8 cellular contexts compared by ENCODE assay signal in the genomic region with DNA sequence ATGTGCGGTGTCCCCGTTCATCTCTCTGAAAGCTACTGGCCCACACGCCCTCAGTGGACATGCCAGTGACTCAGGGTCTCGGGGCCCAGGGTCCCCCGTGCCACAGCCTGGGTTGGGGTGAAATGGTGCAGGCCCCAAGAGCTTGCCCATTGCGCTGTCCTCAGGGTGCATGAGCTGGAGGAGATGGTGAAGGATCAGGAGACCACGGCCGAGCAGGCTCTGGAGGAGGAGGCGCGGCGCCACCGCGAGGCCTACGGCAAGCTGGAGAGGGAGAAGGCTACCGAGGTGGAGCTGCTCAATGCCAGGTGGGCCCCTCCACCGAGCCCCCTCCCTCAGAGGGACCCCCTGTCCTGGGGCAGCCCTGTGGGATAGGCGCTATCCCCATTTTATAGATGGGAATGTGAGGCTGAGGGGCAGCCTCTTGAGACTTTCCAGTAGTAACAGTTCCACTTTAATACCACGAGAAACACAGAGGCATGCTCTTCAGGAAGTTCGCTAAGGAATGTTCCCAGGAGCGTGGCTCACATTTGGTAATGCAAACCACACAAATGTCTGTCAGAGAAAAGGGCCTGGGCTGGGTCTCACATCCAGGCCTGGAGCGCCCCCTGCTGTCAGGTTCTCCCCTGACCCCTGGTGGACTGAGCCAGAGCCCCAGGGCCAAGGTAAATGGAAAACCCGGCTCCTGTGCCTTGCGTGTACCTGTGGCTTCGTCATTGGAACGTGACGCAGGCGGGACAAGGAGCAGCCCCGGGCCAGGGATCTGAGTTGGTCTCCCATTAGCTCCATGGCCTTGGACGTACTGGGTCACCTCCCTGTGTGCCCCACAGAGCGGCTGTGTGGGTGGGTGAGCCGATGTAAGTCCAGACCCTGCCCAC.
DNase-seq lines count a peak whose midpoint lies in the region; ATAC-seq and TF ChIP-seq lines count a peak whose summit lies in the region.

No MANE protein-coding gene starts in this region.

- no peak overlapping the region for H3K9ac ChIP-seq in MM.1S (ENCODE audit: low read length)

- H3K4me2 ChIP-seq in MM.1S (ENCODE audit: low read depth, low read length): no peak overlapping the region

- no peak overlapping the region for H3K27ac ChIP-seq in MM.1S (ENCODE audit: low read length)

- H3K36me3 ChIP-seq in MM.1S (replicated peaks; ENCODE audit: insufficient read depth, low read length): no peaks in the 10 kb centered on the region

- no peaks in the 10 kb centered on the region for H3K27me3 ChIP-seq in MM.1S (replicated peaks; ENCODE audit: insufficient read depth, low read length)

- H2AFZ ChIP-seq in MM.1S (ENCODE audit: low read length): no peak overlapping the region

- DNase-seq in DMS 273 (lab: John Stamatoyannopoulos, UW; ENCODE audit: unreplicated experiment) (peak; percentile 91), DMS 273 treated with DMSO at 0.1 percent for 48 hours (lab: John Stamatoyannopoulos, UW) (no peak), MM.1S (peak; percentile 65), T-helper 22 cell (ENCODE audit: low read depth) (peak; percentile 58), amygdala (lab: John Stamatoyannopoulos, UW) (peak in 48 of 56 donors; percentile 28 to 91 (median 62)), left ventricle myocardium superior (peak; percentile 93), sciatic nerve (ENCODE audit: low spot score) (peak; percentile 93)

- no peaks in the 10 kb centered on the region for H3K9me2 ChIP-seq in MM.1S (replicated peaks; ENCODE audit: insufficient read depth, low read length)

- no peaks in the 10 kb centered on the region for H3K4me1 ChIP-seq in MM.1S (ENCODE audit: low read length)

- H4K20me1 ChIP-seq in MM.1S (ENCODE audit: insufficient read depth, low read length): no peaks in the 10 kb centered on the region

- no peaks in the 10 kb centered on the region for H3F3A ChIP-seq in MM.1S (ENCODE audit: insufficient read depth, low read length)

- no peaks in the 10 kb centered on the region for H3K79me2 ChIP-seq in MM.1S (ENCODE audit: low read length)

- intact Hi-C loops in left ventricle myocardium superior (cut with micrococcal nuclease): no loop called here
- intact Hi-C loops in sciatic nerve (cut with DNase I): loop anchor here (5.0 kb wide), 1 partner anchor 88 kb away; no protein-coding TSS in a partner anchor

- ATAC-seq in left ventricle myocardium superior (peak; percentile 85), sciatic nerve (peak; percentile 89), GM18502 (IDR thresholded peaks at IDR 0.05; ENCODE audit: poor library complexity, unreplicated experiment) (no peak)

- peak; percentile 96 for TF ChIP-seq CTCF in MM.1S (IDR thresholded peaks at IDR 0.05; ENCODE audit: low read length)

- no peak overlapping the region for H3K4me3 ChIP-seq in MM.1S (ENCODE audit: low read length)

- H3K9me3 ChIP-seq in MM.1S (replicated peaks; ENCODE audit: insufficient read depth, low read length): no peaks in the 10 kb centered on the region
